ENCODE assay signal across 16 cellular contexts in genomic region chr12:79020106-79020505, GRCh38.
A peak's percentile ranks its signal among the peaks of the same experiment; 100 is the strongest.
DNase-seq lines count a peak whose midpoint lies in the region; ATAC-seq and TF ChIP-seq lines count a peak whose summit lies in the region.
"Had no signal": no experiment of that assay in that cellular context is flagged by ENCODE, and none has a peak within 500 bp of the region (broad histone marks: within the 10 kb centered on the region; RNA-seq: fewer than 3 reads in every experiment).

No MANE protein-coding gene starts in this region.

- H3K4me1 ChIP-seq in foreskin keratinocyte = no peaks in the 10 kb centered on the region
- H3K4me1 ChIP-seq in aorta (ENCODE audit: control insufficient read depth in 1 of 2, insufficient read depth in 2 of 2, low read length in 2 of 2) = no peaks in the 10 kb centered on the region
- H3K4me1 ChIP-seq: uterus had no signal

- no peaks in the 10 kb centered on the region for H3K36me3 ChIP-seq in aorta (ENCODE audit: control insufficient read depth in 1 of 2, insufficient read depth in 2 of 2, low read length in 1 of 2)
- H3K36me3 ChIP-seq: uterus, WERI-Rb-1 had no signal

- TF ChIP-seq CTCF in foreskin keratinocyte (conservative IDR thresholded peaks at IDR 0.05) = no peak

- intact Hi-C loops in aorta (cut with DNase I) = no loop called here

- no peak overlapping the region for H3K4me3 ChIP-seq in aorta (ENCODE audit: low read length in 2 of 2)
- H3K4me3 ChIP-seq: SK-N-MC, uterus had no signal

- H3K9me3 ChIP-seq in aorta (ENCODE audit: control insufficient read depth, low read length) = no peaks in the 10 kb centered on the region
- H3K9me3 ChIP-seq: uterus had no signal

- DNase-seq in SW480 (ENCODE audit: low spot score) (peak; percentile 14), foreskin keratinocyte (peak; percentile 9 to 40), aorta (no peak), DMS79 treated with DMSO at 0.1 percent for 48 hours (lab: John Stamatoyannopoulos, UW) (no peak), globus pallidus (ENCODE audit: low spot score) (no peak)
- DNase-seq: activated CD8-positive, alpha-beta memory T cell treated with anti-CD3 and anti-CD28 coated beads, Interleukin-2, amount 10 ng/mL, durations not matched to agents 7 days and 5 days; activated naive CD4-positive, alpha-beta T cell treated with anti-CD3 and anti-CD28 coated beads, Interleukin-2, amount 50 U/mL, for 16 hours; foreskin melanocyte; NCI-H2107; stimulated activated naive CD4-positive, alpha-beta T cell; uterus; WERI-Rb-1 had no signal

- H3K27ac ChIP-seq in foreskin keratinocyte (no peak overlapping the region), aorta (ENCODE audit: low read depth in 1 of 2, low read length in 2 of 2) (no peak overlapping the region)
- H3K27ac ChIP-seq: SK-N-MC, uterus, WERI-Rb-1 had no signal

- ATAC-seq in GM18498 (IDR thresholded peaks at IDR 0.05; ENCODE audit: unreplicated experiment) = peak; percentile 43
- peak; percentile 31 for ATAC-seq in HG02588 (IDR thresholded peaks at IDR 0.05; ENCODE audit: unreplicated experiment)
- peak; percentile 41 for ATAC-seq in foreskin keratinocyte
- no peak for ATAC-seq in aorta (ENCODE audit: low FRiP score)
- ATAC-seq in GM21526 (IDR thresholded peaks at IDR 0.05; ENCODE audit: low FRiP score, unreplicated experiment) = no peak
- ATAC-seq: activated CD8-positive, alpha-beta memory T cell treated with anti-CD3 and anti-CD28 coated beads, Interleukin-2, amount 10 ng/mL, durations not matched to agents 7 days and 5 days had no signal

- peaks cover 8% of the 10 kb centered on the region for H3K27me3 ChIP-seq in foreskin keratinocyte
- no peaks in the 10 kb centered on the region for H3K27me3 ChIP-seq in aorta (ENCODE audit: control insufficient read depth in 1 of 2, insufficient read depth in 2 of 2, low read length in 1 of 2)
- H3K27me3 ChIP-seq: uterus had no signal

- 57 to 79% methylated on average over 1 of the region's 1 CpG for WGBS in aorta, 2 donors

Comparison
In these comparisons a context has a peak if more than half of its experiments do, and no peak if none do; other contexts are left out.
1. ATAC-seq: peak in GM18498 (single experiment), HG02588 (single experiment) and foreskin keratinocyte (single experiment); none in aorta (single experiment) and GM21526 (single experiment).
2. DNase-seq: peak in SW480 (single experiment) and foreskin keratinocyte (2 of 2); none in aorta (0 of 2), DMS79 treated with DMSO at 0.1 percent for 48 hours (single experiment) and globus pallidus (single experiment).